ENCODE assay signal across 1 cellular context in the genomic region with DNA sequence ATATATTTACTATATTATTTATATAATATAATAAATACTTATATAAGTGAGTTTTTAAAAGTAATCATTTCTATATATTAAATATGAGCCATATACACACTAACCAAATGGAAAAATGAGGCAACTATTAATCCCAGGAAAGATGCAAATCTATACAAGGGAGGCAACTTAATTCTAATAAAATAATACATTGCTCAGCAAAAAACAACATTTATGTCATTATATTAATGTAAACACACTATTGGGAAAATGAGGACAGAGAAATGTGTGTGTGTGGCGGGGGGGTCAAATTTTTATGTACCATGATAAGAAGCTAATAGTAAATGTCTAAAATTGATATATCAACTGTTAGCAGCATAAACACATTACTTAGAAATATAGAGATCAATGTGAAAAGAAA.
A peak's percentile ranks its signal among the peaks of the same experiment; 100 is the strongest.
TF ChIP-seq lines count a peak whose summit lies in the region.

No MANE protein-coding gene starts in this region.

TF ChIP-seq in A549, 52 proteins besides CTCF, POLR2A, EP300 and RAD21:
- TF ChIP-seq, protein P1, sequence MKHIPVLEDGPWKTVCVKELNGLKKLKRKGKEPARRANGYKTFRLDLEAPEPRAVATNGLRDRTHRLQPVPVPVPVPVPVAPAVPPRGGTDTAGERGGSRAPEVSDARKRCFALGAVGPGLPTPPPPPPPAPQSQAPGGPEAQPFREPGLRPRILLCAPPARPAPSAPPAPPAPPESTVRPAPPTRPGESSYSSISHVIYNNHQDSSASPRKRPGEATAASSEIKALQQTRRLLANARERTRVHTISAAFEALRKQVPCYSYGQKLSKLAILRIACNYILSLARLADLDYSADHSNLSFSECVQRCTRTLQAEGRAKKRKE (CRISPR knock-in tag; IDR thresholded peaks at IDR 0.05; ENCODE audit: low read depth) = no peak
- TF ChIP-seq PBX3 (IDR thresholded peaks at IDR 0.05) (no peak), FOSL2 (IDR thresholded peaks at IDR 0.05) (no peak), FOSL2 (CRISPR knock-in tag; IDR thresholded peaks at IDR 0.05) (no peak), MAFK (IDR thresholded peaks at IDR 0.05; ENCODE audit: partially characterized antibody) (peak; percentile 58), HMGXB4 (CRISPR knock-in tag; IDR thresholded peaks at IDR 0.05; ENCODE audit: borderline replicate concordance) (no peak), CEBPB (IDR thresholded peaks at IDR 0.05) (no peak), JUNB (IDR thresholded peaks at IDR 0.05) (no peak)
